1 cellular context compared by ENCODE assay signal in the genomic region with DNA sequence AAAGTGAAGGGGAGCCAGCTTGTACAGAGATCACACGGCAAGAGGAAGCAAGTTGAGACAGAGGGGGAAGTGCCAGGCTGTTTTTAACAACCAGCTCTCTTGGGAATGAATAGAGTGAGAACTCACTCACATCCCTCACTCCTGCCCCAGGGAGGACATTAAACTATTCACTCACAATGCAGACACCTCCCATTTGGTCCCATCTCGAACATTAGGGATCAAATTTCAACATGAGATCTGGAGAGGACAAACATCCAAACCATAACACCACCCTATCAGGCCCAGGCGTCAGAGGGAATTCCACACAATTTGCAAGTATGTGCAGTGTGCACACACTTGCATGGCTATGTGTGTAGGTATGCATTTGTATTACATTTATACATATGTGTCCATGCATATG.
TF ChIP-seq lines count a peak whose summit lies in the region.

No MANE protein-coding gene starts in this region.

TF ChIP-seq in K562, 482 proteins besides CTCF, POLR2A, EP300 and RAD21 (continued from another document):
- TF ChIP-seq, protein P1, sequence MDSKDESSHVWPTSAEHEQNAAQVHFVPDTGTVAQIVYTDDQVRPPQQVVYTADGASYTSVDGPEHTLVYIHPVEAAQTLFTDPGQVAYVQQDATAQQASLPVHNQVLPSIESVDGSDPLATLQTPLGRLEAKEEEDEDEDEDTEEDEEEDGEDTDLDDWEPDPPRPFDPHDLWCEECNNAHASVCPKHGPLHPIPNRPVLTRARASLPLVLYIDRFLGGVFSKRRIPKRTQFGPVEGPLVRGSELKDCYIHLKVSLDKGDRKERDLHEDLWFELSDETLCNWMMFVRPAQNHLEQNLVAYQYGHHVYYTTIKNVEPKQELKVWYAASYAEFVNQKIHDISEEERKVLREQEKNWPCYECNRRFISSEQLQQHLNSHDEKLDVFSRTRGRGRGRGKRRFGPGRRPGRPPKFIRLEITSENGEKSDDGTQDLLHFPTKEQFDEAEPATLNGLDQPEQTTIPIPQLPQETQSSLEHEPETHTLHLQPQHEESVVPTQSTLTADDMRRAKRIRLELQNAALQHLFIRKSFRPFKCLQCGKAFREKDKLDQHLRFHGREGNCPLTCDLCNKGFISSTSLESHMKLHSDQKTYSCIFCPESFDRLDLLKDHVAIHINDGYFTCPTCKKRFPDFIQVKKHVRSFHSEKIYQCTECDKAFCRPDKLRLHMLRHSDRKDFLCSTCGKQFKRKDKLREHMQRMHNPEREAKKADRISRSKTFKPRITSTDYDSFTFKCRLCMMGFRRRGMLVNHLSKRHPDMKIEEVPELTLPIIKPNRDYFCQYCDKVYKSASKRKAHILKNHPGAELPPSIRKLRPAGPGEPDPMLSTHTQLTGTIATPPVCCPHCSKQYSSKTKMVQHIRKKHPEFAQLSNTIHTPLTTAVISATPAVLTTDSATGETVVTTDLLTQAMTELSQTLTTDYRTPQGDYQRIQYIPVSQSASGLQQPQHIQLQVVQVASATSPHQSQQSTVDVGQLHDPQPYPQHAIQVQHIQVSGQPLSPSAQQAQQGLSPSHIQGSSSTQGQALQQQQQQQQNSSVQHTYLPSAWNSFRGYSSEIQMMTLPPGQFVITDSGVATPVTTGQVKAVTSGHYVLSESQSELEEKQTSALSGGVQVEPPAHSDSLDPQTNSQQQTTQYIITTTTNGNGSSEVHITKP (IDR thresholded peaks at IDR 0.05; ENCODE audit: partially characterized antibody): peak; percentile 92
